Comparison of ENCODE assay signal across 8 cellular contexts in genomic region chr2:98086491-98087446, GRCh38. TPM values are rescaled to one million over a fixed set of nuclear protein-coding genes. Genes with fewer than 3 reads are reported as not detected.
DNase-seq lines count a peak whose midpoint lies in the region; ATAC-seq and TF ChIP-seq lines count a peak whose summit lies in the region.

A gene with protein sequence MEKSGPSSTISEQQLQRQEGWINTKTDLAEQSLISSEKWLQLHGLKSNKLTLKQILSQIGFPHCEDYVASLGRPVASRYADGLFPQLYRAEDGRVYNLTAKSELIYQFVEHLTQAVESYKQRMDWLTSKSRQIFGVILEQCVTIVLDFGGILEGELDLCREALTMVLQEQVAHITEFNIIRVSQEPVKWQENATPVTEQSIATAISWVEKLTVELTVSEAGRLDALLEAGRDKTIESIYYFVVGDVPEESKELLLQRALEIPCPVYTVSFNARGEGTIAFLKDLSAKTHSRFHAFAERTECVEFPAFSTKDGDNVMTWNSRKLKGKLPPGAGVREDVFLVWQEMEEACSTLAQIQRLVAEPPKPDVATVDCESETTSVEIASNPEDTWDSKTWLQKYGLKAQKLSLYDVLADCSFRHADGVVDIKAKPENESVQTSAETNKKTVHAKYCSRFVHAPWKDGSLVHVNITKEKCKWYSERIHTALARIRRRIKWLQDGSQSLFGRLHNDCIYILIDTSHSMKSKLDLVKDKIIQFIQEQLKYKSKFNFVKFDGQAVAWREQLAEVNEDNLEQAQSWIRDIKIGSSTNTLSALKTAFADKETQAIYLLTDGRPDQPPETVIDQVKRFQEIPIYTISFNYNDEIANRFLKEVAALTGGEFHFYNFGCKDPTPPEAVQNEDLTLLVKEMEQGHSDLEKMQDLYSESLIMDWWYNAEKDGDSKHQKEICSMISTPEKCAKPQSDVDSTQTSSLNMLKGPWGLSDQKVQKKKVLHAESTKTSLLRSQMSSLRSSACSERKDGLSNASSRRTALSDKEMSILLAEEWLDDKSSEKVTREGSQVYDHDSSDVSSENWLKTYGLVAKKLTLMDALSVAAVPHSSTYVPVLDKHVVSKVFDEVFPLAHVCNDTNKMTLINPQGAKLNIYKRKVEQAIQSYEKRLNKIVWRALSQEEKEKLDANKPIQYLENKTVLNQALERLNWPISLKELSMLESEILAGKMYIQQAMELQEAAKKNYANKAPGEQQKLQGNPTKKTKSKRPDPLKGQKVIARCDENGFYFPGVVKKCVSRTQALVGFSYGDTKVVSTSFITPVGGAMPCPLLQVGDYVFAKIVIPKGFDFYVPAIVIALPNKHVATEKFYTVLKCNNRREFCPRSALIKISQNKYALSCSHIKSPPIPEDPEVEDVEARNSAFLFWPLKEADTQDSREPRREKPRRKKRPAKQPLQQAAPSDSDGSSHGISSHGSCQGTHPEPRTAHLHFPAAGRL (N-terminal part only) (plus strand): TSS chr2:98087167. CDS start chr2:98093093, 5,926 bp downstream.

- no peaks in the 10 kb centered on the region for H3K9me2 ChIP-seq in PC-3 (replicated peaks; ENCODE audit: low read length)

- H3K27ac ChIP-seq in PC-3 (ENCODE audit: low read length) (no peak within 1 kb of the TSS), body of pancreas (no peak within 1 kb of the TSS), spleen (peak within 1 kb of the TSS in 4 of 8 donors; percentile 2 to 68 (median 45))

- ATAC-seq in GM19395 (IDR thresholded peaks at IDR 0.05; ENCODE audit: unreplicated experiment) = peak; percentile 89
- peak; percentile 83 for ATAC-seq in HG03565 (IDR thresholded peaks at IDR 0.05; ENCODE audit: unreplicated experiment)
- ATAC-seq in PC-3 = peak; percentile 95
- peak; percentile 91 for ATAC-seq in body of pancreas

- TF ChIP-seq CTCF in PC-3 (conservative IDR thresholded peaks at IDR 0.05; ENCODE audit: low read depth, low read length) (no peak), body of pancreas (IDR thresholded peaks at IDR 0.05) (no peak), spleen (IDR thresholded peaks at IDR 0.05 in 8 of 11, conservative IDR thresholded peaks at IDR 0.05 in 3 of 11) (no peak)

- no peaks in the 10 kb centered on the region for H4K20me1 ChIP-seq in PC-3 (ENCODE audit: low read length)

- H3K27me3 ChIP-seq in PC-3 (ENCODE audit: low read length) (no peaks in the 10 kb centered on the region), body of pancreas (no peaks in the 10 kb centered on the region), spleen (replicated peaks in 1 of 7) (peaks cover 0 to 38% (median 5%) of the 10 kb centered on the region in 7 donors)

- intact Hi-C loops in PC-3 (cut with micrococcal nuclease) (loop anchor here (10.0 kb wide), 1 partner anchor 92 kb away; the partner anchor contains the start of gene TMEM131), body of pancreas (cut with DNase I) (no loop called here), spleen (cut with DNase I; ENCODE audit: low total_unique reads) (no loop called here)

- POLR2A ChIA-PET in PC-3 (lab: Charles Lee; ENCODE audit: unreplicated experiment) = no interaction called here

- 2 to 3% methylated on average over 36 to 74 of the region's 74 CpGs for WGBS in body of pancreas, 2 donors
- WGBS in spleen, 5 donors = 2 to 4% (median 3%) methylated on average over 33 to 74 of the region's 74 CpGs

- peaks cover 9% of the 10 kb centered on the region; the same call in 1 of the 2 replicates for H3K4me1 ChIP-seq in PC-3 (ENCODE audit: insufficient read depth, low read length)
- peaks cover 29% of the 10 kb centered on the region for H3K4me1 ChIP-seq in body of pancreas
- peaks cover 14 to 68% (median 35%) of the 10 kb centered on the region in 6 donors for H3K4me1 ChIP-seq in spleen

- BruUV-seq in PC-3 (replicated peaks; lab: Mats Ljungman, UMichigan) = no TSS peak

- peak; percentile 75 for DNase-seq in COR-L47 (lab: John Stamatoyannopoulos, UW)
- DNase-seq in PC-3 = peak; percentile 86
- peak; percentile 74 to 88 (median 78) for DNase-seq in body of pancreas
- peak; percentile 93 for DNase-seq in spleen
- no peak for DNase-seq in T-helper 9 cell

- H3K36me3 ChIP-seq in PC-3 (ENCODE audit: low read depth, low read length) = no peaks in the 10 kb centered on the region
- H3K36me3 ChIP-seq in body of pancreas (replicated peaks in 1 of 2; ENCODE audit: insufficient read depth in 1 of 2, low read depth in 2 of 2) = no peaks in the 10 kb centered on the region
- H3K36me3 ChIP-seq in spleen = no peaks in the 10 kb centered on the region

- peak within 1 kb of the TSS; percentile 86 for H2AFZ ChIP-seq in PC-3 (ENCODE audit: low read length)

- no peaks in the 10 kb centered on the region for H3F3A ChIP-seq in PC-3 (ENCODE audit: low read length, unreplicated experiment)

- no peaks in the 10 kb centered on the region for H3K79me2 ChIP-seq in PC-3 (ENCODE audit: low read length)

- H3K9ac ChIP-seq in PC-3 (ENCODE audit: low read length) = peak within 1 kb of the TSS; percentile 14

- TF ChIP-seq POLR2A in body of pancreas (IDR thresholded peaks at IDR 0.05) = no peak
- no peak for TF ChIP-seq POLR2A in spleen (IDR thresholded peaks at IDR 0.05)

- H3K4me3 ChIP-seq in PC-3 (ENCODE audit: low read length) (peak within 1 kb of the TSS; percentile 70), body of pancreas (peak within 1 kb of the TSS; percentile 0 to 32), iPS-18c (ENCODE audit: insufficient read depth, low read depth, low read length) (peak within 1 kb of the TSS; percentile 68), spleen (peak within 1 kb of the TSS; percentile 30 to 76 (median 54))

- no peaks in the 10 kb centered on the region for H3K9me3 ChIP-seq in PC-3 (ENCODE audit: low read length)
- no peaks in the 10 kb centered on the region for H3K9me3 ChIP-seq in body of pancreas
- no peaks in the 10 kb centered on the region for H3K9me3 ChIP-seq in iPS-18c (ENCODE audit: control insufficient read depth, insufficient read depth, low read length)
- H3K9me3 ChIP-seq in spleen = no peaks in the 10 kb centered on the region

- H3K4me2 ChIP-seq in PC-3 (ENCODE audit: low read length) = peak within 1 kb of the TSS; percentile 82

- CTCF ChIA-PET in PC-3 (lab: Charles Lee) = interaction anchor here (0.7 kb wide), 1 partner anchor 312 kb away, joined by 3 read pairs; no protein-coding TSS in a partner anchor

RNA-seq across cellular contexts. Expression of the gene that starts here (rescaled TPM):
- not detected in 2 replicates for total RNA-seq in PC-3 (2014; rRNA removed)
- under 1 TPM in 1 of 2 donors, not detected in 1; 0.78 TPM for total RNA-seq in body of pancreas
- total RNA-seq in spleen = not detected
- polyA plus RNA-seq in spleen = under 1 TPM in 2 of 3 donors, not detected in 1; 0.02 to 0.13 TPM

Comparison
In these comparisons a context has a peak if more than half of its experiments do, and no peak if none do; other contexts are left out.
1. Peak in DNase-seq, ATAC-seq, H3K4me3 ChIP-seq, H3K9ac ChIP-seq and H3K4me2 ChIP-seq in PC-3; RNA of the gene not detected or under 1 TPM.
2. Peak in DNase-seq, ATAC-seq and H3K4me3 ChIP-seq in body of pancreas; RNA of the gene not detected or under 1 TPM.
3. Peak in DNase-seq and H3K4me3 ChIP-seq in spleen; RNA of the gene not detected or under 1 TPM.
4. H3K4me3 ChIP-seq: peak in every context shown above with its lines; median percentile 70 in PC-3; 68 in iPS-18c; 54 in spleen; 16 in body of pancreas.